ENCODE assay signal across 3 cellular contexts in the genomic region with DNA sequence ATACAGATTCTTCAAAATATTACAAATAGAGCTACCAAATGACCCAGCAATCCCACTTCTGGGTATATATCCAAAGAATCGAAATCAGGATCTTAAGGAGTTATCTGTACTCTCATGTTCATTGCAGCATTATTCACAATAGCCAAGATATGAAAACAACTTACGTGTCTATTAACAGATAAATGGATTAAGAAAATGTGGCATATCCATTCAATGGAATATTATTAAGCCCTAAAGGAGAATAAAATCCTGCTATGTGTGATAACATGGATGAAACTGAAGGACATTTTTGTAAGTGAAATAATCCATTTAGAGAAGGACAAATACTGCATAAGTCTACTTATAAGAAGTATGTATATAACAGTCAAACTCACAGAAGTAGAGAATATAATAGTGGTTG.
"Had no signal": no experiment of that assay in that cellular context is flagged by ENCODE, and none has a peak within 500 bp of the region (broad histone marks: within the 10 kb centered on the region; RNA-seq: fewer than 3 reads in every experiment).

No MANE protein-coding gene starts in this region.

- ATAC-seq: GM12878 had no signal

- H3K4me3 ChIP-seq: GM12878 had no signal

- DNase-seq: GDM1, GF-D8 had no signal
